In the genomic region with DNA sequence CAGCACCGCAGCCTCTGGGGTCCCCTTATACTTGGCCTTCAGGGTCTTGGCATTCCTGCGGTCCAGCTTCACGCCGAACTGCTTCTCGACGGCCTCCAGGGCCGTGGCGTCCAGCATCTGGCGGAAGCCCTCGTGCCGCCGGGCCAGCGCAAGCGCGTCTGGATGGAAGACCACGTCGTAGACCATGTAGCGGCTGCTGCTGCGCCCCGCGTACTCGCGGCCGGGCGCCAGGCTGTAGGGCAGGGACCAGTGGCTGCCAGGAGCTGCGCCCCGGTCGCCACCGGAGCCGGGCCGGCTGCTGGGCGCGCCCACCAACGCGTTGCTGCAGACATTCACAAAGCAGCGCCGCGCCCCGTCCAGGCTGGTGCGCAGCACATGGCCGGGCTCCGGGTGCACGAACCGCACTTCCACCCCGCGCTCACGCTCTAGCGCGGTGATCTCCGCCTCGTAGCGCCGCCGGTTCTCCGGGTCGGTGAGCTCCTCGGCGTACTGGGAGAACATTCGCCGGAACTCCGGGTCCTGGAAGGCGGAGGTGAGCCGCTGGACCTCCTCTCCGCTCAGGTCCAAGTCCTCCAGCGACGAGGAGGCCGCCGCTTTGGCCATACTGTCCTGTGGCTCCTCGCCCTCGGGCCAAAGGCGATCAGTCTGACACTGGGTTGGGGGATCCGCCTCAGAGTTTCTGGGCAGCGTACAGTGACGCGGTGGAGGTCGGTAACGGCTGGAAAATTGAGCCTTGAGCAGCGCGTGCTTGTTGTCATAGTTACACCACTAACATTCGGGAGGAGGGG, we compare ENCODE assay signal across 2 cellular contexts.
TF ChIP-seq lines count a peak whose summit lies in the region.

A gene with protein sequence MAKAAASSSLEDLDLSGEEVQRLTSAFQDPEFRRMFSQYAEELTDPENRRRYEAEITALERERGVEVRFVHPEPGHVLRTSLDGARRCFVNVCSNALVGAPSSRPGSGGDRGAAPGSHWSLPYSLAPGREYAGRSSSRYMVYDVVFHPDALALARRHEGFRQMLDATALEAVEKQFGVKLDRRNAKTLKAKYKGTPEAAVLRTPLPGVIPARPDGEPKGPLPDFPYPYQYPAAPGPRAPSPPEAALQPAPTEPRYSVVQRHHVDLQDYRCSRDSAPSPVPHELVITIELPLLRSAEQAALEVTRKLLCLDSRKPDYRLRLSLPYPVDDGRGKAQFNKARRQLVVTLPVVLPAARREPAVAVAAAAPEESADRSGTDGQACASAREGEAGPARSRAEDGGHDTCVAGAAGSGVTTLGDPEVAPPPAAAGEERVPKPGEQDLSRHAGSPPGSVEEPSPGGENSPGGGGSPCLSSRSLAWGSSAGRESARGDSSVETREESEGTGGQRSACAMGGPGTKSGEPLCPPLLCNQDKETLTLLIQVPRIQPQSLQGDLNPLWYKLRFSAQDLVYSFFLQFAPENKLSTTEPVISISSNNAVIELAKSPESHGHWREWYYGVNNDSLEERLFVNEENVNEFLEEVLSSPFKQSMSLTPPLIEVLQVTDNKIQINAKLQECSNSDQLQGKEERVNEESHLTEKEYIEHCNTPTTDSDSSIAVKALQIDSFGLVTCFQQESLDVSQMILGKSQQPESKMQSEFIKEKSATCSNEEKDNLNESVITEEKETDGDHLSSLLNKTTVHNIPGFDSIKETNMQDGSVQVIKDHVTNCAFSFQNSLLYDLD (minus strand): TSS at position 698 of the 788 bp plus-strand sequence. CDS start 95 bp downstream, at position 603.

TF ChIP-seq in HCT116, 20 proteins besides CTCF, POLR2A, EP300 and RAD21 (continued from another document):
- TF ChIP-seq, protein P1, sequence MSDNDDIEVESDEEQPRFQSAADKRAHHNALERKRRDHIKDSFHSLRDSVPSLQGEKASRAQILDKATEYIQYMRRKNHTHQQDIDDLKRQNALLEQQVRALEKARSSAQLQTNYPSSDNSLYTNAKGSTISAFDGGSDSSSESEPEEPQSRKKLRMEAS (IDR thresholded peaks at IDR 0.05) = peak; percentile 82
- peak; percentile 30; the same call in 1 of the 2 replicates for TF ChIP-seq ZFX (IDR thresholded peaks at IDR 0.05)
- TF ChIP-seq, protein P2, sequence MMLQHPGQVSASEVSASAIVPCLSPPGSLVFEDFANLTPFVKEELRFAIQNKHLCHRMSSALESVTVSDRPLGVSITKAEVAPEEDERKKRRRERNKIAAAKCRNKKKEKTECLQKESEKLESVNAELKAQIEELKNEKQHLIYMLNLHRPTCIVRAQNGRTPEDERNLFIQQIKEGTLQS (IDR thresholded peaks at IDR 0.05) = no peak

TF ChIP-seq in SK-N-SH treated with all-trans-retinoic acid at 6 μM for 48 hours, 23 proteins besides CTCF, POLR2A, EP300 and RAD21 (continued from another document):
- TF ChIP-seq ZFP3 (CRISPR knock-in tag; IDR thresholded peaks at IDR 0.05) (peak; percentile 85), ESRRG (CRISPR knock-in tag; IDR thresholded peaks at IDR 0.05) (no peak)
